ENCODE assay signal across 8 cellular contexts in the genomic region with DNA sequence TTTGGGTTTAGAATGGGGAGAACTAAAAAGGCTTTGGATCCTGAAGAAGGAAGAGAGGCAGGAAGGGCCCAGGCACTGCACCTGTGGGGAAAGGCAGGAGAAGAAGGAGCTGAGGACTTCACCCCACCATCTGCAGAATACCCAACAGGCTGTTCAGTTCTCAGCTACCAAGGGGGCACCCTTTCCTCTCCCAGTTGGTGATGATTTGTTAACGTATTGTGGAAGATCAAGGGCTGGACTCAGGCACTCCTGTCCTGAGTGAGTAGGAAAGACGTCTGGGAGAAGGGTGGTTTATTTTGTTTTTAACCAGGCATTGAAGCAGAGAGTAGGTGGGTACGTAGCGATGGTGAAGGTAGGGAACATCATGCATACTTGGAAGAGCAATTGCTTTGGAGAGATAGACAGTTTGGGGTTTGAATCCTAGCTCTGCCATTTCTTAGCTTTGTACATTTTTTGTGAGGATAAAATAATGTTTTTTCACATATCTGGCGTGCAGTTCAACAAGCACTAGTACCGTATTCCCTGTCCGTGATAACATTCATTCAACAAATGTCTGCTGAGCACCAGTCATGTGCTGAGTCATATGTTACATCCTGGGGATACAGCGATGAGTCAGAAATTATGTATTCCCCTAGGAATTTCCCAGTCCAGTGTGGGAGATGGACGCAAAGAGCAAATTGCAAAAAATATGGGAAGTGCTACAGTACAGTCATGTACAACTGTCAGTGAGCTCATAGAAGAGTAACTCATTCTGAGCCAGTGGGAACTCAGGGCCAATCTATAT. TPM values are rescaled to one million over a fixed set of nuclear protein-coding genes. Genes with fewer than 3 reads are reported as not detected.
DNase-seq lines count a peak whose midpoint lies in the region; ATAC-seq and TF ChIP-seq lines count a peak whose summit lies in the region.

No MANE protein-coding gene starts in this region.

- H3K4me3 ChIP-seq in CD4-positive, CD25-positive, alpha-beta regulatory T cell (ENCODE audit: low read depth, low read length): no peak overlapping the region
- peak overlapping the region; percentile 84 for H3K4me3 ChIP-seq in epithelial cell of proximal tubule (ENCODE audit: low read depth, low read length)

- peaks cover 0 to 2% (median 0%) of the 10 kb centered on the region in 7 donors for H3K9me3 Mint-ChIP-seq in CD4-positive, CD25-positive, alpha-beta regulatory T cell
- H3K9me3 Mint-ChIP-seq in nephron progenitor cell: no peaks in the 10 kb centered on the region

- H3K27me3 ChIP-seq in CD4-positive, CD25-positive, alpha-beta regulatory T cell (ENCODE audit: control insufficient read depth, insufficient read depth, low read length): no peaks in the 10 kb centered on the region

- H3K36me3 ChIP-seq in CD4-positive, CD25-positive, alpha-beta regulatory T cell (ENCODE audit: control insufficient read depth, insufficient read depth, low read length): no peaks in the 10 kb centered on the region

- H3K27ac ChIP-seq in CD4-positive, CD25-positive, alpha-beta regulatory T cell (ENCODE audit: insufficient read depth, low read length, poor library complexity, severe bottlenecking): no peak overlapping the region

- no peak for ATAC-seq in CD4-positive, CD25-positive, alpha-beta regulatory T cell (ENCODE audit: low read depth in 2 of 2)
- ATAC-seq in HG02884 (IDR thresholded peaks at IDR 0.05; ENCODE audit: unreplicated experiment) (no peak), GM21390 (IDR thresholded peaks at IDR 0.05; ENCODE audit: unreplicated experiment) (no peak)

- no peak for DNase-seq in CD4-positive, CD25-positive, alpha-beta regulatory T cell
- DNase-seq in epithelial cell of proximal tubule (ENCODE audit: low read depth) (peak; percentile 98), nephron progenitor cell (no peak), retina (no peak), SK-N-DZ (ENCODE audit: low spot score) (no peak)

- H3K27me3 Mint-ChIP-seq in CD4-positive, CD25-positive, alpha-beta regulatory T cell: peaks cover 11% of the 10 kb centered on the region
- H3K27me3 Mint-ChIP-seq in nephron progenitor cell (ENCODE audit: low read depth, poor library complexity): no peaks in the 10 kb centered on the region

- H3K36me3 Mint-ChIP-seq in CD4-positive, CD25-positive, alpha-beta regulatory T cell: no peaks in the 10 kb centered on the region
- peaks cover 33% of the 10 kb centered on the region for H3K36me3 Mint-ChIP-seq in nephron progenitor cell (ENCODE audit: low read depth)

- peak overlapping the region; percentile 29 to 72 (median 41) for H3K27ac Mint-ChIP-seq in CD4-positive, CD25-positive, alpha-beta regulatory T cell
- no peak overlapping the region for H3K27ac Mint-ChIP-seq in nephron progenitor cell

- no peaks in the 10 kb centered on the region for H3K9me3 ChIP-seq in CD4-positive, CD25-positive, alpha-beta regulatory T cell (ENCODE audit: control insufficient read depth in 2 of 2, low read length in 2 of 2)

- peak overlapping the region in 3 of 4 donors; percentile 71 to 85 (median 77) for H3K4me3 Mint-ChIP-seq in CD4-positive, CD25-positive, alpha-beta regulatory T cell
- H3K4me3 Mint-ChIP-seq in nephron progenitor cell: peak overlapping the region; percentile 89

- peaks cover 20 to 39% (median 33%) of the 10 kb centered on the region in 4 donors for H3K4me1 Mint-ChIP-seq in CD4-positive, CD25-positive, alpha-beta regulatory T cell
- H3K4me1 Mint-ChIP-seq in nephron progenitor cell: peaks cover 48% of the 10 kb centered on the region

- TF ChIP-seq CTCF in epithelial cell of proximal tubule (conservative IDR thresholded peaks at IDR 0.05; ENCODE audit: low read depth, low read length) (peak; percentile 10), nephron progenitor cell (IDR thresholded peaks at IDR 0.05) (no peak)

- peaks cover 17% of the 10 kb centered on the region for H3K4me1 ChIP-seq in CD4-positive, CD25-positive, alpha-beta regulatory T cell (ENCODE audit: control insufficient read depth, insufficient read depth, low read length, poor library complexity, severe bottlenecking)

TF ChIP-seq in PFSK-1, 5 proteins besides CTCF, POLR2A, EP300 and RAD21:
- TF ChIP-seq FOXP2 (optimal IDR thresholded peaks at IDR 0.05; ENCODE audit: borderline replicate concordance, extremely low read depth, extremely low read length, insufficient read depth) (no peak), SIN3A (IDR thresholded peaks at IDR 0.05; ENCODE audit: borderline replicate concordance, insufficient read depth, low read length) (no peak), TAF1 (IDR thresholded peaks at IDR 0.05; ENCODE audit: borderline replicate concordance, insufficient read depth, low read length) (peak; percentile 17; the same call in 1 of the 2 replicates), POLR2AphosphoS5 (IDR thresholded peaks at IDR 0.05; ENCODE audit: low read depth, low read length) (peak; percentile 38; the same call in 1 of the 2 replicates), REST (IDR thresholded peaks at IDR 0.05; ENCODE audit: insufficient read depth in 1 of 2, low read depth in 2 of 2, low read length in 2 of 2) (no peak)

RNA-seq across cellular contexts. Expression of gene MSANTD3, which starts 2.1 kb away (rescaled TPM):
- 5.9 TPM for total RNA-seq in CD4-positive, CD25-positive, alpha-beta regulatory T cell
- 1 to 10 TPM; 3.0 to 4.8 (median 3.9) TPM for polyA plus RNA-seq in CD4-positive, CD25-positive, alpha-beta regulatory T cell
- 38.0 TPM for polyA plus RNA-seq in PFSK-1 (2012; ENCODE audit: insufficient read length, low read depth)
- total RNA-seq in epithelial cell of proximal tubule: 74.4 and 105 TPM in 2 replicates
- polyA plus RNA-seq in SK-N-DZ (2014; cell fraction: cytosol; rRNA removed): 41.0 and 41.8 TPM in 2 replicates
- polyA plus RNA-seq in SK-N-DZ (2014; cell fraction: nucleus; rRNA removed): 21.2 and 23.6 TPM in 2 replicates

RNA-seq across cellular contexts. Expression of gene TMEFF1, which starts 43.9 kb away (rescaled TPM):
- total RNA-seq in CD4-positive, CD25-positive, alpha-beta regulatory T cell: 0.49 TPM
- polyA plus RNA-seq in CD4-positive, CD25-positive, alpha-beta regulatory T cell: not detected
- 1.7 TPM for polyA plus RNA-seq in PFSK-1 (2012; ENCODE audit: insufficient read length, low read depth)
- 3.5 and 7.8 TPM in 2 replicates for total RNA-seq in epithelial cell of proximal tubule
- 145 and 154 TPM in 2 replicates for polyA plus RNA-seq in SK-N-DZ (2014; cell fraction: cytosol; rRNA removed)
- 71.9 and 82.4 TPM in 2 replicates for polyA plus RNA-seq in SK-N-DZ (2014; cell fraction: nucleus; rRNA removed)

Comparison
In these comparisons a context has a peak if more than half of its experiments do, and no peak if none do; other contexts are left out.
1. RNA of gene MSANTD3, which starts 2.1 kb away (total RNA-seq): 74.4 to 105 TPM in epithelial cell of proximal tubule; 5.9 TPM in CD4-positive, CD25-positive, alpha-beta regulatory T cell (single experiment); every median in the first group is over 10 times any median in the second.